In the genomic region with DNA sequence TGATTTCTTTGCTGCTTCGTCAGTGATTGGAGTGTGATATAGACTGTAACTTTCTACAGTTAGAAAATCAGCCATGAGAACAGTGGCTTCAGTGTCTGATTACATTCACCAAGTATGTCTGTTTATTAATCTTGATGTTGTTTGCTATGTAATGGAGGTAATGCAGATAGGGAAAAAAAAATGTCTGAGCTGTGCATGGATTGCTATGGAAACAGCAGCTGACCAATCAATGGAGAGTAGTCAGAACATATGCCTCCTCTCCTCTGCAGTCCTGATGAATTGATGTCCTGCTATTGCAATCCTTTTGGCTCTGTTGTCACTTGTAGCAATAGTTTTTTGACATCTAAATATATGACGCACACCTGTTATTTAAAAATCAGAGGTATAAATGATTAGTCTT, we compare ENCODE assay signal across 23 cellular contexts.
DNase-seq lines count a peak whose midpoint lies in the region; ATAC-seq and TF ChIP-seq lines count a peak whose summit lies in the region.
"Had no signal": no experiment of that assay in that cellular context is flagged by ENCODE, and none has a peak within 500 bp of the region (broad histone marks: within the 10 kb centered on the region; RNA-seq: fewer than 3 reads in every experiment).

No MANE protein-coding gene starts in this region.

- DNase-seq in DMS53 (lab: John Stamatoyannopoulos, UW) (peak; percentile 5), DMS53 treated with DMSO at 0.1 percent for 48 hours (lab: John Stamatoyannopoulos, UW; ENCODE audit: unreplicated experiment) (no peak), left ventricle myocardium inferior (no peak), left cardiac atrium (no peak), left kidney (ENCODE audit: low read depth, low spot score) (peak; percentile 4)
- no peak for DNase-seq in activated CD4-positive, alpha-beta T cell treated with anti-CD3 and anti-CD28 coated beads for 36 hours
- DNase-seq: 8988T; C1 segment of cervical spinal cord; Calu3; CD8-positive, alpha-beta memory T cell; DMS79; H9; HFFc6; KBM-7; NCI-H1092; NCI-H146; NCI-H2029; NCI-H510A; NCI-H774; Peyer's patch had no signal

- H3K27me3 ChIP-seq in left ventricle myocardium inferior (ENCODE audit: low read depth), result no peaks in the 10 kb centered on the region
- H3K27me3 ChIP-seq: Peyer's patch had no signal

- H3K4me1 ChIP-seq in left ventricle myocardium inferior, result no peaks in the 10 kb centered on the region
- H3K4me1 ChIP-seq: Peyer's patch had no signal

- H3K4me3 Mint-ChIP-seq in activated CD4-positive, alpha-beta T cell treated with anti-CD3 and anti-CD28 coated beads for 36 hours, result no peak overlapping the region
- H3K4me3 Mint-ChIP-seq: CD8-positive, alpha-beta memory T cell; H9; HFFc6; T-helper 1 cell treated with Interleukin-12 subunit alpha and Interleukin-12 subunit beta and Interleukin-4 antibody, amounts not matched to agents 30 μg/mL and 1 μg/mL, for 36 hours had no signal

- no peaks in the 10 kb centered on the region for H3K36me3 Mint-ChIP-seq in activated CD4-positive, alpha-beta T cell treated with anti-CD3 and anti-CD28 coated beads for 36 hours (ENCODE audit: low read depth)
- H3K36me3 Mint-ChIP-seq: CD8-positive, alpha-beta memory T cell had no signal

- intact Hi-C loops in left ventricle myocardium inferior (cut with micrococcal nuclease), result no loop called here
- intact Hi-C loops in left cardiac atrium (cut with DNase I), result loop anchor here in 1 of 2 donors (10.0 kb wide), 1 partner anchor 144 kb away; no protein-coding TSS in a partner anchor
- intact Hi-C loops in activated CD4-positive, alpha-beta T cell treated with anti-CD3 and anti-CD28 coated beads for 36 hours (cut with DNase I, micrococcal nuclease), result no loop called here

- no peak for TF ChIP-seq CTCF in left ventricle myocardium inferior (IDR thresholded peaks at IDR 0.05; ENCODE audit: borderline replicate concordance)

- H3K4me1 Mint-ChIP-seq in activated CD4-positive, alpha-beta T cell treated with anti-CD3 and anti-CD28 coated beads for 36 hours, result no peaks in the 10 kb centered on the region
- H3K4me1 Mint-ChIP-seq: CD8-positive, alpha-beta memory T cell had no signal

- H3K27me3 Mint-ChIP-seq in activated CD4-positive, alpha-beta T cell treated with anti-CD3 and anti-CD28 coated beads for 36 hours, result peaks cover 15% of the 10 kb centered on the region

- CTCF ChIA-PET in activated CD4-positive, alpha-beta T cell treated with anti-CD3 and anti-CD28 coated beads for 36 hours (lab: Charles Lee), result no interaction called here

- H3K27ac Mint-ChIP-seq in activated CD4-positive, alpha-beta T cell treated with anti-CD3 and anti-CD28 coated beads for 36 hours, result no peak overlapping the region
- H3K27ac Mint-ChIP-seq: CD8-positive, alpha-beta memory T cell; H9; HFFc6; T-helper 1 cell treated with Interleukin-12 subunit alpha and Interleukin-12 subunit beta and Interleukin-4 antibody, amounts not matched to agents 30 μg/mL and 1 μg/mL, for 36 hours had no signal

- no peaks in the 10 kb centered on the region for H3K36me3 ChIP-seq in left ventricle myocardium inferior
- H3K36me3 ChIP-seq: Peyer's patch had no signal

- no peak overlapping the region for H3K4me3 ChIP-seq in left ventricle myocardium inferior
- H3K4me3 ChIP-seq: Peyer's patch had no signal

- H3K9me3 ChIP-seq in left ventricle myocardium inferior (replicated peaks), result no peaks in the 10 kb centered on the region
- H3K9me3 ChIP-seq: Peyer's patch had no signal

- no peak for ATAC-seq in left cardiac atrium
- no peak for ATAC-seq in activated CD4-positive, alpha-beta T cell treated with anti-CD3 and anti-CD28 coated beads for 36 hours
- ATAC-seq in HG02763 (IDR thresholded peaks at IDR 0.05; ENCODE audit: unreplicated experiment), result no peak
- no peak for ATAC-seq in HG02938 (IDR thresholded peaks at IDR 0.05; ENCODE audit: unreplicated experiment)

- POLR2A ChIA-PET in activated CD4-positive, alpha-beta T cell treated with anti-CD3 and anti-CD28 coated beads for 36 hours (lab: Charles Lee), result no interaction called here

- H3K9me3 Mint-ChIP-seq in activated CD4-positive, alpha-beta T cell treated with anti-CD3 and anti-CD28 coated beads for 36 hours (ENCODE audit: low read depth), result no peaks in the 10 kb centered on the region
- H3K9me3 Mint-ChIP-seq: CD8-positive, alpha-beta memory T cell; HFFc6; T-helper 1 cell treated with Interleukin-12 subunit alpha and Interleukin-12 subunit beta and Interleukin-4 antibody, amounts not matched to agents 30 μg/mL and 1 μg/mL, for 36 hours had no signal

- peak overlapping the region; percentile 21 for H3K27ac ChIP-seq in left ventricle myocardium inferior (replicated peaks)
- H3K27ac ChIP-seq: Peyer's patch had no signal

Comparison
In these comparisons a context has a peak if more than half of its experiments do, and no peak if none do; other contexts are left out.
1. DNase-seq: peak in DMS53 (single experiment) and left kidney (single experiment); none in DMS53 treated with DMSO at 0.1 percent for 48 hours (single experiment), left ventricle myocardium inferior (single experiment), left cardiac atrium (single experiment) and activated CD4-positive, alpha-beta T cell treated with anti-CD3 and anti-CD28 coated beads for 36 hours (single experiment).